Comparison of ENCODE assay signal across 24 cellular contexts in the genomic region with DNA sequence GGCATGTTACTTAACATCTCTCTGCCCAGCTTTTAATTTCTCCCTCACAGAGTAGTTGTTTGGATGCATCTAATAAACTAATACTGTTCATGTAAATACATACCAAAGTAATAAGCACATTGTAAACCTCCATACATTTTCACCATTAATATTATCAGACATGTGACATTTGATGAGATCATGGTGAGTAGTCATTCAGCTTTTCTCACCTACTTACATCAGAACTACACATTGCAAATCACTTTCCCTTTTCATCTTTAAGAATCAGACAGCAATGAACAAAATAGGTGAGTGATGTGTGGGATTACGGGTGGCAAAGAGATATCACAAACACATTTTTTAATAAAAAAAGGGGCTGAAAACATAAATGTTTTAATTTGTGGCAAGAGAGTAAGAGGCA.
"Had no signal": no experiment of that assay in that cellular context is flagged by ENCODE, and none has a peak within 500 bp of the region (broad histone marks: within the 10 kb centered on the region; RNA-seq: fewer than 3 reads in every experiment).

No MANE protein-coding gene starts in this region.

- H2AFZ ChIP-seq: hepatocyte had no signal

- H3K27me3 ChIP-seq: hepatocyte, left lung, ovary, right atrium auricular region, right lobe of liver, tibial nerve, uterus had no signal

- H3K4me3 Mint-ChIP-seq: naive thymus-derived CD8-positive, alpha-beta T cell; stimulated activated memory B cell treated with anti-CD40 and anti-IgM and Interleukin-4, amounts not matched to agents 10 μg/mL and 1 μg/mL and 100 μg/mL, for 72 hours; stimulated activated naive CD8-positive, alpha-beta T cell treated with anti-CD3 and anti-CD28 coated beads, Interleukin-15, amount 100 ng/mL, for 72 hours; type B pancreatic cell had no signal

- H3K9me3 ChIP-seq: ovary, right lobe of liver, uterus had no signal

- DNase-seq: heart left ventricle; kidney glomerular epithelial cell; left cardiac atrium; left lung; lower lobe of right lung; mammary epithelial cell; mesenchymal stem cell; naive thymus-derived CD8-positive, alpha-beta T cell; ovary; right lobe of liver; stimulated activated CD4-positive, alpha-beta T cell treated with anti-CD3 and anti-CD28 coated beads, Interleukin-12 subunit alpha, Interleukin-12 subunit beta, amount 100 ng/mL, for 4 hours; stimulated activated CD4-positive, alpha-beta T cell treated with anti-CD3 and anti-CD28 coated beads, Interleukin-15, amount 100 ng/mL, for 24 hours; stimulated activated CD4-positive, alpha-beta T cell treated with anti-CD3 and anti-CD28 coated beads, Interleukin-4, amount 100 ng/mL, for 24 hours; stimulated activated naive CD4-positive, alpha-beta T cell treated with Interleukin-2 at 50 U/mL for 16 hours; stimulated activated naive CD8-positive, alpha-beta T cell treated with anti-CD3 and anti-CD28 coated beads, Interleukin-15, amount 100 ng/mL, for 72 hours; substantia nigra; uterus had no signal

- H3K79me2 ChIP-seq: hepatocyte had no signal

- H3K4me1 ChIP-seq: left lung, lower lobe of right lung, right atrium auricular region, right lobe of liver, uterus had no signal

- H3K36me3 Mint-ChIP-seq: stimulated activated memory B cell treated with anti-CD40 and anti-IgM and Interleukin-4, amounts not matched to agents 10 μg/mL and 1 μg/mL and 100 μg/mL, for 72 hours had no signal

- ATAC-seq: heart left ventricle; left cardiac atrium; left lung; lower lobe of right lung; naive thymus-derived CD8-positive, alpha-beta T cell; right lobe of liver; stimulated activated memory B cell treated with anti-CD40 and anti-IgM and Interleukin-4, amounts not matched to agents 10 μg/mL and 1 μg/mL and 100 μg/mL, for 72 hours; stimulated activated naive CD8-positive, alpha-beta T cell treated with anti-CD3 and anti-CD28 coated beads, Interleukin-15, amount 100 ng/mL, for 72 hours had no signal

- H3K9me3 Mint-ChIP-seq: type B pancreatic cell had no signal

- H3K27ac Mint-ChIP-seq: naive thymus-derived CD8-positive, alpha-beta T cell; progenitor cell of endocrine pancreas; stimulated activated memory B cell treated with anti-CD40 and anti-IgM and Interleukin-4, amounts not matched to agents 10 μg/mL and 1 μg/mL and 100 μg/mL, for 72 hours; stimulated activated naive CD8-positive, alpha-beta T cell treated with anti-CD3 and anti-CD28 coated beads, Interleukin-15, amount 100 ng/mL, for 72 hours; type B pancreatic cell had no signal

- H3K4me2 ChIP-seq: hepatocyte had no signal

- H3K36me3 ChIP-seq: heart left ventricle, left lung, lower lobe of right lung, ovary, right atrium auricular region, right lobe of liver, uterus had no signal

- FAIRE-seq: keratinocyte had no signal

- H3K4me1 Mint-ChIP-seq: stimulated activated memory B cell treated with anti-CD40 and anti-IgM and Interleukin-4, amounts not matched to agents 10 μg/mL and 1 μg/mL and 100 μg/mL, for 72 hours; stimulated activated naive CD8-positive, alpha-beta T cell treated with anti-CD3 and anti-CD28 coated beads, Interleukin-15, amount 100 ng/mL, for 72 hours had no signal

- H3K4me3 ChIP-seq: heart left ventricle, hepatocyte, left lung, lower lobe of right lung, ovary, right atrium auricular region, right lobe of liver, tibial nerve, uterus had no signal

- H3K27ac ChIP-seq: heart left ventricle, hepatocyte, left lung, lower lobe of right lung, ovary, right atrium auricular region, right lobe of liver, tibial nerve, uterus had no signal
